Comparison of ENCODE assay signal across 10 cellular contexts in the genomic region with DNA sequence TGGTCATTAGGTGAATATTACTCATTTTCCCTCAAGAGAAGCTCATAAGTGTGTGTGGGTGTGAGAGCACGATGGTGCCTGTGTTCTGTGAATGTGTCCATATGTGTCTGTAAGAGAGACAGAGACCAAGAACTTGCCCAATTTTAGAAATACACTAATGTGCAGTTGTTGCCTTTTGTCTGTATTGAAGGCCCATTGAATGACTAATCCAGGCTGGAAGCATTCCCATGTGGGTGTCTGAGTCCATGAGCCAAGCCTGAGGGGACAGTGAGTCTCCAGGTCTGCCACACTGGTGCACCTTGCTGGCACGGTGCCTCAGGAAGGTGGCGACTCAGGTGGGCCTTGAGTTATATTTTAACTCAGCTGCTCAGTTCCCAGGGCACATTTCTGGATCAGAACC. TPM values are rescaled to one million over a fixed set of nuclear protein-coding genes. Genes with fewer than 3 reads are reported as not detected.
DNase-seq lines count a peak whose midpoint lies in the region; ATAC-seq, FAIRE-seq and TF ChIP-seq lines count a peak whose summit lies in the region.
"Had no signal": no experiment of that assay in that cellular context is flagged by ENCODE, and none has a peak within 500 bp of the region (broad histone marks: within the 10 kb centered on the region; RNA-seq: fewer than 3 reads in every experiment).

No MANE protein-coding gene starts in this region.

- no peaks in the 10 kb centered on the region for H3K79me2 ChIP-seq in endothelial cell of umbilical vein (ENCODE audit: control insufficient read depth, insufficient read depth, low read length)

- peak; percentile 70 for FAIRE-seq in endothelial cell of umbilical vein (lab: Jason Lieb, UNC)
- no peak for FAIRE-seq in urothelium cell line (lab: Jason Lieb, UNC)
- FAIRE-seq: frontal cortex had no signal

- TF ChIP-seq POLR2A in breast epithelium (IDR thresholded peaks at IDR 0.05): no peak
- TF ChIP-seq POLR2A in endothelial cell of umbilical vein (IDR thresholded peaks at IDR 0.05; ENCODE audit: low read depth, low read length): no peak

- H3K4me1 Mint-ChIP-seq in MCF 10A (ENCODE audit: insufficient read depth, unreplicated experiment): peaks cover 18% of the 10 kb centered on the region

- H3K36me3 ChIP-seq in breast epithelium (no peaks in the 10 kb centered on the region), endothelial cell of umbilical vein (ENCODE audit: control insufficient read depth in 2 of 2, extremely low read depth in 1 of 2, insufficient read depth in 2 of 2, low read length in 2 of 2) (peaks cover 0 to 10% of the 10 kb centered on the region in 2 experiments), SJCRH30 (peaks cover 3% of the 10 kb centered on the region; the same call in 1 of the 2 replicates)

- dilution Hi-C loops in endothelial cell of umbilical vein (cut with MboI; ENCODE audit: extremely low pct_ligation_motif_present, low sequenced_read_pairs): no loop called here

- no peak for ATAC-seq in GM18868 (IDR thresholded peaks at IDR 0.05; ENCODE audit: unreplicated experiment)

- H3K27me3 Mint-ChIP-seq in MCF 10A (ENCODE audit: insufficient read depth, unreplicated experiment): no peaks in the 10 kb centered on the region

- H3K4me3 ChIP-seq in breast epithelium (no peak overlapping the region), endothelial cell of umbilical vein (replicated peaks in 1 of 3; ENCODE audit: insufficient read depth in 1 of 3, low read depth in 1 of 3, low read length in 3 of 3) (no peak overlapping the region), SJCRH30 (no peak overlapping the region)
- H3K4me3 ChIP-seq: BLaER1 treated with 17β-estradiol and CSF1 and Interleukin-3, amounts not matched to agents 10 nM and 100 nM had no signal

- no peak overlapping the region for H3K9ac ChIP-seq in endothelial cell of umbilical vein (replicated peaks; ENCODE audit: extremely low read depth, insufficient read depth, low read length)
- H3K9ac ChIP-seq: BLaER1 treated with 17β-estradiol and CSF1 and Interleukin-3, amounts not matched to agents 10 nM and 100 nM had no signal

- no peak overlapping the region for H2AFZ ChIP-seq in endothelial cell of umbilical vein (ENCODE audit: low read depth, low read length)

- no TSS peak for BruUV-seq in MCF 10A (replicated peaks; lab: Mats Ljungman, UMichigan)
- BruUV-seq in endothelial cell of umbilical vein (replicated peaks; lab: Mats Ljungman, UMichigan): no TSS peak

- H3K27ac Mint-ChIP-seq in MCF 10A (ENCODE audit: low read depth, unreplicated experiment): peak overlapping the region; percentile 37

- H3K4me3 Mint-ChIP-seq in MCF 10A (ENCODE audit: unreplicated experiment): no peak overlapping the region

- H3K4me2 ChIP-seq in endothelial cell of umbilical vein (ENCODE audit: insufficient read depth, low read length): no peak overlapping the region

- no peaks in the 10 kb centered on the region for H4K20me1 ChIP-seq in endothelial cell of umbilical vein (replicated peaks; ENCODE audit: control insufficient read depth, extremely low read depth, insufficient read depth, low read length)
- H4K20me1 ChIP-seq: BLaER1 treated with 17β-estradiol and CSF1 and Interleukin-3, amounts not matched to agents 10 nM and 100 nM had no signal

- H3K27ac ChIP-seq in breast epithelium (no peak overlapping the region), endothelial cell of umbilical vein (ENCODE audit: insufficient read depth, low read depth, low read length) (peak overlapping the region; percentile 42), SJCRH30 (no peak overlapping the region)
- H3K27ac ChIP-seq: BLaER1 treated with 17β-estradiol and CSF1 and Interleukin-3, amounts not matched to agents 10 nM and 100 nM had no signal

- H3K9me3 Mint-ChIP-seq in MCF 10A (ENCODE audit: unreplicated experiment): no peaks in the 10 kb centered on the region

- intact Hi-C loops in MCF 10A (cut with micrococcal nuclease) (no loop called here), breast epithelium (cut with DNase I; ENCODE audit: low total_unique reads) (no loop called here), endothelial cell of umbilical vein (cut with micrococcal nuclease) (loop anchor here (5.0 kb wide), 2 partner anchors 55 to 110 kb away; partner anchors contain the start of gene KIF3B)

- H3K4me1 ChIP-seq in breast epithelium (no peaks in the 10 kb centered on the region), endothelial cell of umbilical vein (ENCODE audit: control insufficient read depth, extremely low read depth, insufficient read depth, low read length) (peaks cover 29% of the 10 kb centered on the region), SJCRH30 (no peaks in the 10 kb centered on the region)

- H3K9me3 ChIP-seq in breast epithelium: no peaks in the 10 kb centered on the region
- H3K9me3 ChIP-seq in endothelial cell of umbilical vein (replicated peaks; ENCODE audit: control insufficient read depth, insufficient read depth, low read length): no peaks in the 10 kb centered on the region
- H3K9me3 ChIP-seq in SJCRH30 (replicated peaks): no peaks in the 10 kb centered on the region
- H3K9me3 ChIP-seq: BLaER1 treated with 17β-estradiol and CSF1 and Interleukin-3, amounts not matched to agents 10 nM and 100 nM had no signal

- no peaks in the 10 kb centered on the region for H3K27me3 ChIP-seq in breast epithelium
- H3K27me3 ChIP-seq in endothelial cell of umbilical vein (ENCODE audit: control insufficient read depth in 2 of 2, insufficient read depth in 2 of 2, low read length in 2 of 2): no peaks in the 10 kb centered on the region
- no peaks in the 10 kb centered on the region for H3K27me3 ChIP-seq in SJCRH30
- H3K27me3 ChIP-seq: BLaER1 treated with 17β-estradiol and CSF1 and Interleukin-3, amounts not matched to agents 10 nM and 100 nM had no signal

- peaks cover 46% of the 10 kb centered on the region for H3K36me3 Mint-ChIP-seq in MCF 10A (ENCODE audit: insufficient read depth, unreplicated experiment)

- DNase-seq in MCF 10A (ENCODE audit: unreplicated experiment) (peak; percentile 90), breast epithelium (ENCODE audit: low spot score in 2 of 2) (no peak), LHCN-M2 (ENCODE audit: low read depth) (peak; percentile 81), endothelial cell of umbilical vein (ENCODE audit: low read depth, low spot score) (peak; percentile 44), stromal cell of bone marrow (ENCODE audit: low read depth) (peak; percentile 21), SJCRH30 (no peak), urothelium cell line (ENCODE audit: low spot score) (no peak)

- TF ChIP-seq CTCF in MCF 10A (IDR thresholded peaks at IDR 0.05; ENCODE audit: unreplicated experiment) (no peak), breast epithelium (IDR thresholded peaks at IDR 0.05) (no peak), endothelial cell of umbilical vein (IDR thresholded peaks at IDR 0.05; ENCODE audit: extremely low read depth in 1 of 2, insufficient read depth in 1 of 2, low read depth in 1 of 2, low read length in 2 of 2) (no peak)

- POLR2A ChIA-PET in MCF 10A (lab: Yijun Ruan, JAX) (interaction anchor here (0.6 to 1.9 kb wide), 10 partner anchors 10 to 161 kb away, joined by 3 to 12 read pairs (median 5); no protein-coding TSS in a partner anchor), endothelial cell of umbilical vein (lab: Charles Lee) (no interaction called here)

- CTCF ChIA-PET in MCF 10A (lab: Yijun Ruan, JAX) (interaction anchor here (0.6 to 1.0 kb wide), 5 partner anchors 10 to 510 kb away, joined by 3 to 5 read pairs (median 3); no protein-coding TSS in a partner anchor), endothelial cell of umbilical vein (lab: Charles Lee) (interaction anchor here (1.1 kb wide), 1 partner anchor 223 kb away, joined by 3 read pairs; the partner anchor contains the start of gene TM9SF4)

- no peaks in the 10 kb centered on the region for H3K9me1 ChIP-seq in endothelial cell of umbilical vein (replicated peaks; ENCODE audit: control insufficient read depth, extremely low read depth, insufficient read depth, low read length)

TF ChIP-seq in endothelial cell of umbilical vein, 7 proteins besides CTCF, POLR2A, EP300 and RAD21 (continues in another document):
- TF ChIP-seq JUN (IDR thresholded peaks at IDR 0.05; ENCODE audit: borderline replicate concordance, insufficient read depth, insufficient read length, low read depth) (no peak), EZH2 (IDR thresholded peaks at IDR 0.05; ENCODE audit: borderline replicate concordance, low read depth, low read length, severe bottlenecking) (no peak), GATA2 (IDR thresholded peaks at IDR 0.05; ENCODE audit: insufficient read depth, insufficient read length, low read depth, low read length) (no peak), FOS (IDR thresholded peaks at IDR 0.05; ENCODE audit: borderline replicate concordance, insufficient read depth, low read length) (peak; percentile 25), MYC (IDR thresholded peaks at IDR 0.05; ENCODE audit: low read depth, low read length) (no peak), POLR2AphosphoS5 (IDR thresholded peaks at IDR 0.05; ENCODE audit: insufficient read depth, low read depth, low read length) (no peak)

RNA-seq across cellular contexts. Expression of gene ASXL1, which starts 25.5 kb away (rescaled TPM):
- total RNA-seq in MCF 10A (2022) (58.9 and 69.9 TPM in 2 replicates), breast epithelium (100 to 1,000 TPM in 1 of 3 donors, 10 to 100 TPM in 2; 73.3 to 102 (median 97.3) TPM), LHCN-M2 (2014; rRNA removed) (23.3 and 28.4 TPM in 2 replicates), endothelial cell of umbilical vein (98.9 and 101 TPM in 2 replicates)
- polyA plus RNA-seq in LHCN-M2 (2012): 20.7 TPM
- polyA plus RNA-seq in endothelial cell of umbilical vein: 37.3 and 45.4 TPM in 2 replicates
- polyA plus RNA-seq in endothelial cell of umbilical vein (2011; cell fraction: cytosol; rRNA removed): 30.1 and 34.6 TPM in 2 replicates
- polyA plus RNA-seq in endothelial cell of umbilical vein (2011; cell fraction: nucleus; rRNA removed): 264 and 294 TPM in 2 replicates
- 46.9 and 53.2 TPM in 2 replicates for polyA plus RNA-seq in endothelial cell of umbilical vein (2012)
- polyA minus RNA-seq in endothelial cell of umbilical vein: 106 and 119 TPM in 2 replicates
- 35.6 TPM for polyA minus RNA-seq in endothelial cell of umbilical vein (2011; cell fraction: cytosol; rRNA and poly(A)+ RNA removed)
- polyA minus RNA-seq in endothelial cell of umbilical vein (2011; cell fraction: nucleus; rRNA and poly(A)+ RNA removed): 155 and 193 TPM in 2 replicates
- total RNA-seq in SJCRH30 (2014; rRNA removed; shearing (Covaris generic)): 54.4 and 56.0 TPM in 2 replicates

RNA-seq across cellular contexts. Expression of gene KIF3B, which starts 55.2 kb away (rescaled TPM):
- 21.7 and 28.7 TPM in 2 replicates for total RNA-seq in MCF 10A (2022)
- total RNA-seq in breast epithelium: 10 to 100 TPM; 23.7 to 28.6 (median 24.6) TPM
- 18.0 and 18.8 TPM in 2 replicates for total RNA-seq in LHCN-M2 (2014; rRNA removed)
- 14.5 TPM for polyA plus RNA-seq in LHCN-M2 (2012)
- total RNA-seq in endothelial cell of umbilical vein: 25.1 and 26.3 TPM in 2 replicates
- polyA plus RNA-seq in endothelial cell of umbilical vein: 11.2 and 14.5 TPM in 2 replicates
- 18.8 and 19.0 TPM in 2 replicates for polyA plus RNA-seq in endothelial cell of umbilical vein (2011; cell fraction: cytosol; rRNA removed)
- polyA plus RNA-seq in endothelial cell of umbilical vein (2011; cell fraction: nucleus; rRNA removed): 12.7 and 13.3 TPM in 2 replicates
- 20.7 and 28.9 TPM in 2 replicates for polyA plus RNA-seq in endothelial cell of umbilical vein (2012)
- polyA minus RNA-seq in endothelial cell of umbilical vein: 27.4 and 27.8 TPM in 2 replicates
- polyA minus RNA-seq in endothelial cell of umbilical vein (2011; cell fraction: cytosol; rRNA and poly(A)+ RNA removed): 14.6 TPM
- 8.6 and 13.1 TPM in 2 replicates for polyA minus RNA-seq in endothelial cell of umbilical vein (2011; cell fraction: nucleus; rRNA and poly(A)+ RNA removed)
- total RNA-seq in SJCRH30 (2014; rRNA removed; shearing (Covaris generic)): 18.6 and 19.6 TPM in 2 replicates

Comparison
In these comparisons a context has a peak if more than half of its experiments do, and no peak if none do; other contexts are left out.
1. DNase-seq: peak in MCF 10A (single experiment), LHCN-M2 (single experiment), endothelial cell of umbilical vein (single experiment) and stromal cell of bone marrow (single experiment); none in breast epithelium (0 of 2), SJCRH30 (0 of 2) and urothelium cell line (single experiment).